In genomic region chr11:78574386-78575381, GRCh38 we compare ENCODE assay signal across 8 cellular contexts. TPM values are rescaled to one million over a fixed set of nuclear protein-coding genes. Genes with fewer than 3 reads are reported as not detected.
DNase-seq lines count a peak whose midpoint lies in the region; ATAC-seq, FAIRE-seq and TF ChIP-seq lines count a peak whose summit lies in the region.

TSS of gene NARS2 (minus strand) at chr11:78574864. CDS start at chr11:78574488, 376 bp downstream.

- FAIRE-seq in bronchial epithelial cell (lab: Jason Lieb, UNC), result no peak

- peak within 1 kb of the TSS; percentile 71 for H3K27ac ChIP-seq in smooth muscle cell (ENCODE audit: low read depth)

- TF ChIP-seq CTCF in AG04449 (IDR thresholded peaks at IDR 0.05; ENCODE audit: insufficient read depth, low read length, missing control alignments), result no peak
- TF ChIP-seq CTCF in WI38 (IDR thresholded peaks at IDR 0.05; ENCODE audit: low read depth, low read length), result no peak
- no peak for TF ChIP-seq CTCF in bronchial epithelial cell (IDR thresholded peaks at IDR 0.05; ENCODE audit: insufficient read depth, low read length, severe bottlenecking)
- no peak for TF ChIP-seq CTCF in smooth muscle cell (IDR thresholded peaks at IDR 0.05; ENCODE audit: borderline replicate concordance, insufficient read depth, poor library complexity, severe bottlenecking)

- peak within 1 kb of the TSS; percentile 92 for H3K4me2 ChIP-seq in smooth muscle cell

- H3K36me3 ChIP-seq in bronchial epithelial cell (ENCODE audit: control insufficient read depth, insufficient read depth, low read length) (no peaks in the 10 kb centered on the region), smooth muscle cell (ENCODE audit: low read depth) (no peaks in the 10 kb centered on the region)

- H3K79me2 ChIP-seq in smooth muscle cell (ENCODE audit: low read depth), result peaks cover 9% of the 10 kb centered on the region

- CTCF ChIA-PET in AG04449 (lab: Yijun Ruan, JAX), result interaction anchor here (0.9 to 4.0 kb wide), 5 partner anchors 10 to 427 kb away, joined by 3 to 47 read pairs (median 3); no protein-coding TSS in a partner anchor

- peak; percentile 94 for ATAC-seq in GM18907 (IDR thresholded peaks at IDR 0.05; ENCODE audit: unreplicated experiment)
- peak; percentile 95 for ATAC-seq in HG03159 (IDR thresholded peaks at IDR 0.05; ENCODE audit: unreplicated experiment)

- H3K4me3 ChIP-seq in AG04449 (ENCODE audit: low read depth, low read length) (peak within 1 kb of the TSS; percentile 95), WI38 (ENCODE audit: low read depth, low read length) (peak within 1 kb of the TSS; percentile 92), bronchial epithelial cell (ENCODE audit: low read depth, low read length) (peak within 1 kb of the TSS; percentile 93), smooth muscle cell (peak within 1 kb of the TSS; percentile 84)

- no peaks in the 10 kb centered on the region for H3K27me3 ChIP-seq in bronchial epithelial cell (ENCODE audit: control insufficient read depth, insufficient read depth, low read length)
- H3K27me3 ChIP-seq in smooth muscle cell (ENCODE audit: low read depth), result no peaks in the 10 kb centered on the region

- peaks cover 16% of the 10 kb centered on the region for H3K4me1 ChIP-seq in smooth muscle cell (ENCODE audit: low read depth)

- peak within 1 kb of the TSS; percentile 82 for H3K9ac ChIP-seq in smooth muscle cell (ENCODE audit: low read depth)

- WGBS in smooth muscle cell (ENCODE audit: low lambda C conversion rate), result 1% methylated on average over 60 of the region's 60 CpGs

- no peaks in the 10 kb centered on the region for H3K9me3 ChIP-seq in smooth muscle cell (replicated peaks; ENCODE audit: low read depth)

- no peaks in the 10 kb centered on the region for H3F3A ChIP-seq in smooth muscle cell (ENCODE audit: low read depth)

- H2AFZ ChIP-seq in smooth muscle cell (ENCODE audit: low read depth), result peak within 1 kb of the TSS; percentile 100

- no peaks in the 10 kb centered on the region for H4K20me1 ChIP-seq in smooth muscle cell (ENCODE audit: low read depth)

- DNase-seq in AG04449 (ENCODE audit: low read depth, low spot score) (peak; percentile 71), NCI-H2227 treated with DMSO at 0.1 percent for 48 hours (lab: John Stamatoyannopoulos, UW) (peak; percentile 98), bronchial epithelial cell (ENCODE audit: low read depth) (peak; percentile 92), iPS-NIHi7 (ENCODE audit: extremely low spot score) (peak; percentile 97), smooth muscle cell (lab: John Stamatoyannopoulos, UW; ENCODE audit: unreplicated experiment) (peak; percentile 90)

- POLR2A ChIA-PET in AG04449 (lab: Yijun Ruan, JAX), result interaction anchor here (0.5 to 0.6 kb wide), 2 partner anchors 11 to 13 kb away, joined by 3 read pairs; no protein-coding TSS in a partner anchor

RNA-seq across cellular contexts. Expression of gene NARS2, which starts in this region (rescaled TPM):
- total RNA-seq in bronchial epithelial cell, result 14.7 and 23.4 TPM in 2 replicates
- 12.2 and 30.1 TPM in 2 replicates for total RNA-seq in smooth muscle cell
- polyA plus RNA-seq in smooth muscle cell, result 17.4 and 18.7 TPM in 2 replicates

Comparison
In these comparisons a context has a peak if more than half of its experiments do, and no peak if none do; other contexts are left out.
1. Peak in every context shown above with its lines: DNase-seq, ATAC-seq, H3K4me3 ChIP-seq and H3K27ac ChIP-seq.